In genomic region chr1:203627819-203628184, GRCh38 we compare ENCODE assay signal across 8 cellular contexts. TPM values are rescaled to one million over a fixed set of nuclear protein-coding genes. Genes with fewer than 3 reads are reported as not detected.
DNase-seq lines count a peak whose midpoint lies in the region; ATAC-seq and TF ChIP-seq lines count a peak whose summit lies in the region.

No MANE protein-coding gene starts in this region.

- intact Hi-C loops in naive thymus-derived CD4-positive, alpha-beta T cell (cut with micrococcal nuclease) = loop anchor here (2.0 to 5.0 kb wide), 11 partner anchors 36 to 879 kb away; partner anchors contain the start of genes LAX1 (in 2 of the 2), BTG2 (in 1 of the 2) and SNRPE (in 1 of the 2)

- H3K79me2 ChIP-seq in ACC112 (ENCODE audit: control insufficient read depth, insufficient read depth, low read length, unreplicated experiment) (peaks cover 61% of the 10 kb centered on the region), GM23338 (replicated peaks; ENCODE audit: insufficient read depth) (0 out of 2 replicates have a peak, but pooled peaks cover 3% of the 10 kb centered on the region)

- H3K4me1 Mint-ChIP-seq in GM23338 = peaks cover 54% of the 10 kb centered on the region
- H3K4me1 Mint-ChIP-seq in naive thymus-derived CD4-positive, alpha-beta T cell = peaks cover 37 to 65% (median 53%) of the 10 kb centered on the region in 7 donors

- H3K9me2 ChIP-seq in GM23338 (ENCODE audit: insufficient read depth) = no peaks in the 10 kb centered on the region

- peaks cover 5% of the 10 kb centered on the region for H4K20me1 ChIP-seq in GM23338 (replicated peaks; ENCODE audit: insufficient read depth)

- ATAC-seq in GM23338 (peak; percentile 0; the same call in 2 of the 3 replicates), HG03354 (IDR thresholded peaks at IDR 0.05; ENCODE audit: poor library complexity, severe bottlenecking, unreplicated experiment) (no peak)
- no peak for ATAC-seq in naive thymus-derived CD4-positive, alpha-beta T cell

- no peaks in the 10 kb centered on the region for H3K9me3 Mint-ChIP-seq in GM23338
- peaks cover 0 to 3% (median 0%) of the 10 kb centered on the region in 11 donors for H3K9me3 Mint-ChIP-seq in naive thymus-derived CD4-positive, alpha-beta T cell

- peak overlapping the region; percentile 83 for H3K4me3 Mint-ChIP-seq in GM23338
- H3K4me3 Mint-ChIP-seq in naive thymus-derived CD4-positive, alpha-beta T cell = peak overlapping the region; percentile 89 to 100 (median 98)

- H3K27ac Mint-ChIP-seq in GM23338 = no peak overlapping the region
- H3K27ac Mint-ChIP-seq in naive thymus-derived CD4-positive, alpha-beta T cell = peak overlapping the region; percentile 73 to 98 (median 96)

- H3K27ac ChIP-seq in ACC112 (ENCODE audit: low read depth, low read length) = peak overlapping the region; percentile 50
- H3K27ac ChIP-seq in GM23338 (ENCODE audit: low read depth) = no peak overlapping the region
- H3K27ac ChIP-seq in WERI-Rb-1 = peak overlapping the region; percentile 14; the same call in 1 of the 2 replicates
- H3K27ac ChIP-seq in naive thymus-derived CD4-positive, alpha-beta T cell (ENCODE audit: low read depth, low read length) = peak overlapping the region; percentile 82

- no peaks in the 10 kb centered on the region for H3K9me3 ChIP-seq in WERI-Rb-1 (ENCODE audit: severe bottlenecking)
- no peaks in the 10 kb centered on the region for H3K9me3 ChIP-seq in naive thymus-derived CD4-positive, alpha-beta T cell (ENCODE audit: control insufficient read depth in 2 of 3, low read length in 3 of 3)

- H3K4me2 ChIP-seq in GM23338 = peak overlapping the region; percentile 90

- H2AFZ ChIP-seq in ACC112 (ENCODE audit: low read length, unreplicated experiment) = peak overlapping the region; percentile 41
- peak overlapping the region; percentile 12 for H2AFZ ChIP-seq in GM23338

- H3K27me3 ChIP-seq in ACC112 (ENCODE audit: insufficient read depth, low read length) = no peaks in the 10 kb centered on the region
- peaks cover 45% of the 10 kb centered on the region for H3K27me3 ChIP-seq in GM23338 (ENCODE audit: insufficient read depth)
- H3K27me3 ChIP-seq in WERI-Rb-1 (ENCODE audit: insufficient read depth, low read depth, severe bottlenecking) = no peaks in the 10 kb centered on the region
- H3K27me3 ChIP-seq in naive thymus-derived CD4-positive, alpha-beta T cell (ENCODE audit: control insufficient read depth in 2 of 2, insufficient read depth in 2 of 2, low read length in 2 of 2) = no peaks in the 10 kb centered on the region

- no peaks in the 10 kb centered on the region for H3K36me3 Mint-ChIP-seq in GM23338 (ENCODE audit: low read depth)
- peaks cover 0 to 30% (median 0%) of the 10 kb centered on the region in 5 donors for H3K36me3 Mint-ChIP-seq in naive thymus-derived CD4-positive, alpha-beta T cell

- H3K27me3 Mint-ChIP-seq in GM23338 (ENCODE audit: insufficient read depth, low read depth, poor library complexity) = peaks cover 35% of the 10 kb centered on the region
- H3K27me3 Mint-ChIP-seq in naive thymus-derived CD4-positive, alpha-beta T cell = no peaks in the 10 kb centered on the region

- H3F3A ChIP-seq in GM23338 (replicated peaks; ENCODE audit: low read depth) = 0 out of 2 replicates have a peak, but pooled peaks cover 3% of the 10 kb centered on the region

- H3K4me1 ChIP-seq in ACC112 (ENCODE audit: control insufficient read depth, insufficient read depth, low read length, unreplicated experiment) (peaks cover 29% of the 10 kb centered on the region), GM23338 (ENCODE audit: insufficient read depth) (peaks cover 41% of the 10 kb centered on the region)
- H3K4me1 ChIP-seq in naive thymus-derived CD4-positive, alpha-beta T cell (ENCODE audit: control insufficient read depth in 2 of 2, insufficient read depth in 2 of 2, low read length in 2 of 2) = peaks cover 20 to 23% of the 10 kb centered on the region in 2 donors

- CTCF ChIA-PET in naive thymus-derived CD4-positive, alpha-beta T cell (lab: Charles Lee) = interaction anchor here (1.1 to 4.6 kb wide), 9 partner anchors 11 to 122 kb away, joined by 3 to 100 read pairs (median 18); no protein-coding TSS in a partner anchor

- H3K4me3 ChIP-seq in ACC112 (ENCODE audit: low read depth, low read length) (peak overlapping the region; percentile 88), GM23338 (peak overlapping the region; percentile 92), WERI-Rb-1 (ENCODE audit: low read depth, low read length) (peak overlapping the region; percentile 63), epithelial cell of esophagus (ENCODE audit: low read length) (peak overlapping the region; percentile 82)
- H3K4me3 ChIP-seq in naive thymus-derived CD4-positive, alpha-beta T cell (ENCODE audit: low read length) = peak overlapping the region; percentile 71

- DNase-seq in GM23338 (ENCODE audit: low spot score) = no peak
- DNase-seq in WERI-Rb-1 = no peak
- DNase-seq in epithelial cell of esophagus (ENCODE audit: low read depth) = peak; percentile 58
- DNase-seq in naive thymus-derived CD4-positive, alpha-beta T cell = peak in 3 of 9 donors; percentile 9 to 41 (median 21)
- no peak for DNase-seq in islet precursor cell
- no peak for DNase-seq in epidermal melanocyte (ENCODE audit: insufficient read length, low spot score)

- POLR2A ChIA-PET in naive thymus-derived CD4-positive, alpha-beta T cell (lab: Charles Lee) = interaction anchor here (1.2 to 4.6 kb wide), 7 partner anchors 26 to 300 kb away, joined by 3 to 48 read pairs (median 13); no protein-coding TSS in a partner anchor

- no peak for TF ChIP-seq CTCF in GM23338 (conservative IDR thresholded peaks at IDR 0.05; ENCODE audit: low read depth in 2 of 2)
- TF ChIP-seq CTCF in WERI-Rb-1 (IDR thresholded peaks at IDR 0.05; ENCODE audit: low read depth, low read length) = no peak
- no peak for TF ChIP-seq CTCF in epithelial cell of esophagus (IDR thresholded peaks at IDR 0.05; ENCODE audit: insufficient read depth, low read depth, low read length, missing control alignments)

- H3K36me3 ChIP-seq in ACC112 (ENCODE audit: insufficient read depth, low read length) (0 out of 2 replicates have a peak, but pooled peaks cover 3% of the 10 kb centered on the region), GM23338 (ENCODE audit: insufficient read depth) (no peaks in the 10 kb centered on the region), WERI-Rb-1 (no peaks in the 10 kb centered on the region)
- no peaks in the 10 kb centered on the region for H3K36me3 ChIP-seq in naive thymus-derived CD4-positive, alpha-beta T cell (ENCODE audit: control insufficient read depth in 2 of 3, insufficient read depth in 3 of 3, low read length in 3 of 3)

TF ChIP-seq in GM23338, 12 proteins besides CTCF, POLR2A, EP300 and RAD21:
- TF ChIP-seq NANOG (IDR thresholded peaks at IDR 0.05; ENCODE audit: borderline replicate concordance) (no peak), POLR2AphosphoS5 (IDR thresholded peaks at IDR 0.05; ENCODE audit: low read depth) (no peak), EZH2phosphoT487 (IDR thresholded peaks at IDR 0.05; ENCODE audit: unreplicated experiment) (no peak)

RNA-seq across cellular contexts. Expression of gene ATP2B4, which starts 1.2 kb away (rescaled TPM):
- 14.6 and 15.8 TPM in 2 replicates for total RNA-seq in GM23338 (2014; rRNA removed; shearing (Covaris generic))
- polyA plus RNA-seq in GM23338 (2016; fragmentation: Nextera tagmentation; extraction: Ambion mirVana) = 4.3 and 5.5 TPM in 2 replicates
- total RNA-seq in naive thymus-derived CD4-positive, alpha-beta T cell = 10 to 100 TPM; 29.8 to 84.0 (median 59.9) TPM
- polyA plus RNA-seq in naive thymus-derived CD4-positive, alpha-beta T cell = 10 to 100 TPM; 10.2 to 11.7 TPM
